16 cellular contexts compared by ENCODE assay signal in genomic region chr12:8742501-8742900, GRCh38. TPM values are rescaled to one million over a fixed set of nuclear protein-coding genes. Genes with fewer than 3 reads are reported as not detected.
DNase-seq lines count a peak whose midpoint lies in the region; ATAC-seq and TF ChIP-seq lines count a peak whose summit lies in the region.
"Had no signal": no experiment of that assay in that cellular context is flagged by ENCODE, and none has a peak within 500 bp of the region (broad histone marks: within the 10 kb centered on the region; RNA-seq: fewer than 3 reads in every experiment).

No MANE protein-coding gene starts in this region.

- DNase-seq in AG08396 (ENCODE audit: low spot score), result peak; percentile 57
- DNase-seq in LHCN-M2 (ENCODE audit: low read depth), result peak; percentile 30
- DNase-seq in chondrocyte (ENCODE audit: low spot score), result no peak
- DNase-seq in kidney glomerular epithelial cell (lab: John Stamatoyannopoulos, UW), result peak; percentile 13
- no peak for DNase-seq in WERI-Rb-1
- DNase-seq: activated CD4-positive, alpha-beta memory T cell treated with anti-CD3 and anti-CD28 coated beads, Interleukin-2, amount 10 ng/mL, durations not matched to agents 7 days and 5 days; central memory CD4-positive, alpha-beta T cell; DMS79; KG1; NCI-H187; ovary; RPMI8226 had no signal

- no peaks in the 10 kb centered on the region; the same call in 1 of the 2 replicates for H3K36me3 ChIP-seq in WERI-Rb-1
- H3K36me3 ChIP-seq: ovary had no signal

- H3K36me3 Mint-ChIP-seq in chondrocyte (ENCODE audit: low read depth), result peaks cover 8% of the 10 kb centered on the region

- H3K27ac ChIP-seq in WERI-Rb-1, result no peak overlapping the region
- H3K27ac ChIP-seq: ovary had no signal

- H3K4me3 ChIP-seq in WERI-Rb-1 (ENCODE audit: low read depth, low read length), result no peak overlapping the region
- H3K4me3 ChIP-seq: ovary had no signal

- H3K27me3 Mint-ChIP-seq in chondrocyte (ENCODE audit: low read depth), result no peaks in the 10 kb centered on the region
- H3K27me3 Mint-ChIP-seq: activated CD4-positive, alpha-beta memory T cell treated with anti-CD3 and anti-CD28 coated beads, Interleukin-2, amount 10 ng/mL, durations not matched to agents 7 days and 5 days; B cell had no signal

- peak overlapping the region; percentile 74 for H3K27ac Mint-ChIP-seq in chondrocyte (ENCODE audit: unreplicated experiment)
- H3K27ac Mint-ChIP-seq: activated CD4-positive, alpha-beta memory T cell treated with anti-CD3 and anti-CD28 coated beads, Interleukin-2, amount 10 ng/mL, durations not matched to agents 7 days and 5 days; B cell had no signal

- H3K27me3 ChIP-seq in WERI-Rb-1 (ENCODE audit: insufficient read depth, low read depth, severe bottlenecking), result no peaks in the 10 kb centered on the region
- H3K27me3 ChIP-seq: ovary had no signal

- H3K4me3 Mint-ChIP-seq in chondrocyte (ENCODE audit: unreplicated experiment), result no peak overlapping the region
- H3K4me3 Mint-ChIP-seq: activated CD4-positive, alpha-beta memory T cell treated with anti-CD3 and anti-CD28 coated beads, Interleukin-2, amount 10 ng/mL, durations not matched to agents 7 days and 5 days; B cell had no signal

- H3K4me1 Mint-ChIP-seq in chondrocyte (ENCODE audit: low read depth), result peaks cover 17% of the 10 kb centered on the region
- H3K4me1 Mint-ChIP-seq: activated CD4-positive, alpha-beta memory T cell treated with anti-CD3 and anti-CD28 coated beads, Interleukin-2, amount 10 ng/mL, durations not matched to agents 7 days and 5 days had no signal

- ATAC-seq in GM19035 (IDR thresholded peaks at IDR 0.05; ENCODE audit: unreplicated experiment) (no peak), HG03571 (IDR thresholded peaks at IDR 0.05; ENCODE audit: unreplicated experiment) (no peak), HG02852 (IDR thresholded peaks at IDR 0.05; ENCODE audit: unreplicated experiment) (no peak)

- H3K9me3 Mint-ChIP-seq in chondrocyte (ENCODE audit: low read depth), result no peaks in the 10 kb centered on the region
- H3K9me3 Mint-ChIP-seq: activated CD4-positive, alpha-beta memory T cell treated with anti-CD3 and anti-CD28 coated beads, Interleukin-2, amount 10 ng/mL, durations not matched to agents 7 days and 5 days had no signal

- no peaks in the 10 kb centered on the region for H3K9me3 ChIP-seq in WERI-Rb-1 (ENCODE audit: severe bottlenecking)
- H3K9me3 ChIP-seq: ovary had no signal

- TF ChIP-seq CTCF in chondrocyte (IDR thresholded peaks at IDR 0.05) (no peak), WERI-Rb-1 (IDR thresholded peaks at IDR 0.05; ENCODE audit: low read depth, low read length) (no peak)

RNA-seq across cellular contexts. Expression of gene RIMKLB, which starts 44.7 kb away (rescaled TPM):
- total RNA-seq in LHCN-M2 (2014; rRNA removed) (15.7 and 20.0 TPM in 2 replicates), chondrocyte (42.6 to 55.9 TPM (median 45.4 TPM) in 3 replicates)
- polyA plus RNA-seq in LHCN-M2 (2012), result 9.8 TPM

Comparison
In these comparisons a context has a peak if more than half of its experiments do, and no peak if none do; other contexts are left out.
1. DNase-seq: peak in AG08396 (single experiment), LHCN-M2 (single experiment) and kidney glomerular epithelial cell (single experiment); none in chondrocyte (single experiment) and WERI-Rb-1 (single experiment).